Comparison of ENCODE assay signal across 1 cellular context in the genomic region with DNA sequence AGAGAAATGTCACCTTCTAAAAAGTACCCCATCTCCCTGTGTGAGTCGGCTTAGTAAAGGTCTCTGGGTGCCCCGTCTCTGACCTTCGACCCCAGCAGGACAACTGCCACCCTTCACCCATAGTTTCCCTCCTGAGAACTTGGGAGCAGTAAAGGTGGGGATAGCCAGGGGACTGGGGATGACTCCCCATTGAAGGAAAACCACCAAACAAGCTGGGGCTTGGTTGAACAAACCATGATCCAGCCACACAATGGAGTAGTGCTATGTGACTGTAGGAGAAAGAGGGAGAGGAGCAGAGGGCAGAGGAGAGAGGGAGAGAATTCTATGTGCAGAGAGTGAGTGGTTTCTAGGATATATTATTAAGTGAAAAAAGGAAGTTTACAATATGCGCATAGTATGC.
TF ChIP-seq lines count a peak whose summit lies in the region.

No MANE protein-coding gene starts in this region.

TF ChIP-seq in WTC11, 78 proteins besides CTCF, POLR2A, EP300 and RAD21 (continued from another document):
- TF ChIP-seq ZNF425 (CRISPR knock-in tag; conservative IDR thresholded peaks at IDR 0.05) (no peak), ZNF138 (CRISPR knock-in tag; conservative IDR thresholded peaks at IDR 0.05) (no peak), SP1 (CRISPR knock-in tag; conservative IDR thresholded peaks at IDR 0.05) (no peak), GTF2I (CRISPR knock-in tag; conservative IDR thresholded peaks at IDR 0.05) (no peak), FOXP1 (CRISPR knock-in tag; IDR thresholded peaks at IDR 0.05; ENCODE audit: borderline replicate concordance) (no peak), SMAD3 (CRISPR knock-in tag; IDR thresholded peaks at IDR 0.05; ENCODE audit: borderline replicate concordance) (no peak), ZNF671 (CRISPR knock-in tag; IDR thresholded peaks at IDR 0.05) (no peak)
- TF ChIP-seq, protein P1, sequence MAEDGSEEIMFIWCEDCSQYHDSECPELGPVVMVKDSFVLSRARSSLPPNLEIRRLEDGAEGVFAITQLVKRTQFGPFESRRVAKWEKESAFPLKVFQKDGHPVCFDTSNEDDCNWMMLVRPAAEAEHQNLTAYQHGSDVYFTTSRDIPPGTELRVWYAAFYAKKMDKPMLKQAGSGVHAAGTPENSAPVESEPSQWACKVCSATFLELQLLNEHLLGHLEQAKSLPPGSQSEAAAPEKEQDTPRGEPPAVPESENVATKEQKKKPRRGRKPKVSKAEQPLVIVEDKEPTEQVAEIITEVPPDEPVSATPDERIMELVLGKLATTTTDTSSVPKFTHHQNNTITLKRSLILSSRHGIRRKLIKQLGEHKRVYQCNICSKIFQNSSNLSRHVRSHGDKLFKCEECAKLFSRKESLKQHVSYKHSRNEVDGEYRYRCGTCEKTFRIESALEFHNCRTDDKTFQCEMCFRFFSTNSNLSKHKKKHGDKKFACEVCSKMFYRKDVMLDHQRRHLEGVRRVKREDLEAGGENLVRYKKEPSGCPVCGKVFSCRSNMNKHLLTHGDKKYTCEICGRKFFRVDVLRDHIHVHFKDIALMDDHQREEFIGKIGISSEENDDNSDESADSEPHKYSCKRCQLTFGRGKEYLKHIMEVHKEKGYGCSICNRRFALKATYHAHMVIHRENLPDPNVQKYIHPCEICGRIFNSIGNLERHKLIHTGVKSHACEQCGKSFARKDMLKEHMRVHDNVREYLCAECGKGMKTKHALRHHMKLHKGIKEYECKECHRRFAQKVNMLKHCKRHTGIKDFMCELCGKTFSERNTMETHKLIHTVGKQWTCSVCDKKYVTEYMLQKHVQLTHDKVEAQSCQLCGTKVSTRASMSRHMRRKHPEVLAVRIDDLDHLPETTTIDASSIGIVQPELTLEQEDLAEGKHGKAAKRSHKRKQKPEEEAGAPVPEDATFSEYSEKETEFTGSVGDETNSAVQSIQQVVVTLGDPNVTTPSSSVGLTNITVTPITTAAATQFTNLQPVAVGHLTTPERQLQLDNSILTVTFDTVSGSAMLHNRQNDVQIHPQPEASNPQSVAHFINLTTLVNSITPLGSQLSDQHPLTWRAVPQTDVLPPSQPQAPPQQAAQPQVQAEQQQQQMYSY (CRISPR knock-in tag; IDR thresholded peaks at IDR 0.05): no peak
